In the genomic region with DNA sequence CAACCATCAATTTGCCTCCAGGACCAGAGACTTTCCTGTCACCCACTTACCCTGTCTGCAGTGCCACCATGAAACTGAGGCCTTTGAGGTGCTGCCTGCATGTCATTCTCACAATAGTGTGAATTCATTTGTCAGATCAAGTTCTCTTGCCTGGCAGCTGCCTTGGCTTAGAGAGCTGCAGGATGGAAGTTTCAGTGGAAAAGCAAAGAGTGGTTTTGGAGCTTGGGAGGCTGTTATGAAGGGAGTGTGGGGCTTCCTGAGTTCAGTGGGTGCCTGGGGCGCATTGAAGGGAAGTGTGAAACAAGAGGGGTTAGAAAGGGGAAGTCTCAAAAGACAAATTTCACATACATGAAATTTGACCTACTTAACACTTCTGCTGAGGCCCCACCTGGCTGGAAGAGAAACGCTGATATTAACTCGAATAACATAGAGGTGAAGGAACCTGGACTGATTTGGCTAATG, we compare ENCODE assay signal across 9 cellular contexts. TPM values are rescaled to one million over a fixed set of nuclear protein-coding genes. Genes with fewer than 3 reads are reported as not detected.
DNase-seq lines count a peak whose midpoint lies in the region; ATAC-seq, FAIRE-seq and TF ChIP-seq lines count a peak whose summit lies in the region.
"Had no signal": no experiment of that assay in that cellular context is flagged by ENCODE, and none has a peak within 500 bp of the region (broad histone marks: within the 10 kb centered on the region; RNA-seq: fewer than 3 reads in every experiment).

No MANE protein-coding gene starts in this region.

- H3K27me3 ChIP-seq in parathyroid adenoma (ENCODE audit: control insufficient read depth, insufficient read depth, low read length) (no peaks in the 10 kb centered on the region), MM.1S (replicated peaks; ENCODE audit: insufficient read depth, low read length) (no peaks in the 10 kb centered on the region)

- no peak overlapping the region for H3K4me2 ChIP-seq in parathyroid adenoma (ENCODE audit: low read length)
- H3K4me2 ChIP-seq in MM.1S (ENCODE audit: low read depth, low read length) = no peak overlapping the region

- H4K20me1 ChIP-seq in MM.1S (ENCODE audit: insufficient read depth, low read length) = no peaks in the 10 kb centered on the region

- no peak overlapping the region for H3K4me3 Mint-ChIP-seq in activated CD4-positive, alpha-beta T cell treated with anti-CD3 and anti-CD28 coated beads for 36 hours

- H3K4me1 ChIP-seq in parathyroid adenoma = peaks cover 46% of the 10 kb centered on the region
- peaks cover 4% of the 10 kb centered on the region for H3K4me1 ChIP-seq in MM.1S (ENCODE audit: low read length)

- no peak for ATAC-seq in activated CD4-positive, alpha-beta T cell treated with anti-CD3 and anti-CD28 coated beads for 36 hours
- ATAC-seq in HG02759 (IDR thresholded peaks at IDR 0.05; ENCODE audit: unreplicated experiment) = peak; percentile 40

- H2AFZ ChIP-seq in parathyroid adenoma (peak overlapping the region; percentile 63), MM.1S (ENCODE audit: low read length) (no peak overlapping the region)

- H3K27ac Mint-ChIP-seq in activated CD4-positive, alpha-beta T cell treated with anti-CD3 and anti-CD28 coated beads for 36 hours = peak overlapping the region; percentile 47

- H3K79me2 ChIP-seq in parathyroid adenoma = peaks cover 3% of the 10 kb centered on the region
- no peaks in the 10 kb centered on the region for H3K79me2 ChIP-seq in MM.1S (ENCODE audit: low read length)

- CTCF ChIA-PET in activated CD4-positive, alpha-beta T cell treated with anti-CD3 and anti-CD28 coated beads for 36 hours (lab: Charles Lee) = interaction anchor here (0.6 to 7.4 kb wide), 8 partner anchors 10 to 488 kb away, joined by 3 to 70 read pairs (median 6); no protein-coding TSS in a partner anchor

- H3K4me3 ChIP-seq in parathyroid adenoma (ENCODE audit: low read depth, low read length) (no peak overlapping the region), MM.1S (ENCODE audit: low read length) (no peak overlapping the region)

- POLR2A ChIA-PET in activated CD4-positive, alpha-beta T cell treated with anti-CD3 and anti-CD28 coated beads for 36 hours (lab: Charles Lee) = interaction anchor here (0.7 kb wide), 2 partner anchors 11 to 13 kb away, joined by 3 read pairs; no protein-coding TSS in a partner anchor

- H3K9ac ChIP-seq in parathyroid adenoma (no peak overlapping the region), MM.1S (ENCODE audit: low read length) (no peak overlapping the region)

- no peaks in the 10 kb centered on the region for H3K9me3 Mint-ChIP-seq in activated CD4-positive, alpha-beta T cell treated with anti-CD3 and anti-CD28 coated beads for 36 hours (ENCODE audit: low read depth)

- DNase-seq in activated CD4-positive, alpha-beta T cell treated with anti-CD3 and anti-CD28 coated beads for 36 hours = no peak
- no peak for DNase-seq in activated CD4-positive, alpha-beta T cell treated with anti-CD3 and anti-CD28 coated beads for 4 hours
- peak; percentile 68 for DNase-seq in SKM-1 treated with dmso at 0.1 percent for 144 hours (lab: John Stamatoyannopoulos, UW; ENCODE audit: unreplicated experiment)
- no peak for DNase-seq in D721Med (ENCODE audit: insufficient read length, low spot score)
- DNase-seq in stimulated activated CD4-positive, alpha-beta T cell treated with anti-CD3 and anti-CD28 coated beads, Interleukin-4, amount 100 ng/mL, for 1 hour = no peak
- DNase-seq in MM.1S = no peak
- DNase-seq: cerebellar nuclear complex had no signal

- no peaks in the 10 kb centered on the region for H3K9me2 ChIP-seq in MM.1S (replicated peaks; ENCODE audit: insufficient read depth, low read length)

- H3K9me3 ChIP-seq in parathyroid adenoma (ENCODE audit: control insufficient read depth, low read length) (no peaks in the 10 kb centered on the region), MM.1S (replicated peaks; ENCODE audit: insufficient read depth, low read length) (no peaks in the 10 kb centered on the region)

- FAIRE-seq in D721Med (lab: Jason Lieb, UNC) = no peak

- intact Hi-C loops in activated CD4-positive, alpha-beta T cell treated with anti-CD3 and anti-CD28 coated beads for 36 hours (cut with DNase I, micrococcal nuclease) = loop anchor here in 1 of 2 experiments (10.0 kb wide), 1 partner anchor 1101 kb away; no protein-coding TSS in a partner anchor

- no peaks in the 10 kb centered on the region for H3K36me3 Mint-ChIP-seq in activated CD4-positive, alpha-beta T cell treated with anti-CD3 and anti-CD28 coated beads for 36 hours (ENCODE audit: low read depth)

- peaks cover 69% of the 10 kb centered on the region for H3K4me1 Mint-ChIP-seq in activated CD4-positive, alpha-beta T cell treated with anti-CD3 and anti-CD28 coated beads for 36 hours

- H3K36me3 ChIP-seq in parathyroid adenoma (ENCODE audit: control insufficient read depth, insufficient read depth, low read length) (no peaks in the 10 kb centered on the region), MM.1S (replicated peaks; ENCODE audit: insufficient read depth, low read length) (no peaks in the 10 kb centered on the region)

- H3K27ac ChIP-seq in parathyroid adenoma (peak overlapping the region; percentile 97), MM.1S (ENCODE audit: low read length) (no peak overlapping the region)

- TF ChIP-seq CTCF in parathyroid adenoma (IDR thresholded peaks at IDR 0.05) = no peak
- TF ChIP-seq CTCF in D721Med (IDR thresholded peaks at IDR 0.05; ENCODE audit: insufficient read depth, missing control alignments) = no peak
- TF ChIP-seq CTCF in MM.1S (IDR thresholded peaks at IDR 0.05; ENCODE audit: low read length) = no peak

- no peaks in the 10 kb centered on the region for H3F3A ChIP-seq in MM.1S (ENCODE audit: insufficient read depth, low read length)

- H3K27me3 Mint-ChIP-seq in activated CD4-positive, alpha-beta T cell treated with anti-CD3 and anti-CD28 coated beads for 36 hours = peaks cover 5% of the 10 kb centered on the region

RNA-seq across cellular contexts. Expression of a gene that starts 7.9 kb away (rescaled TPM):
- 100 to 1,000 TPM in 1 of 2 experiments, 10 to 100 TPM in 1; 89.6 to 108 TPM for total RNA-seq in activated CD4-positive, alpha-beta T cell treated with anti-CD3 and anti-CD28 coated beads for 36 hours
